Comparison of ENCODE assay signal across 8 cellular contexts in the genomic region with DNA sequence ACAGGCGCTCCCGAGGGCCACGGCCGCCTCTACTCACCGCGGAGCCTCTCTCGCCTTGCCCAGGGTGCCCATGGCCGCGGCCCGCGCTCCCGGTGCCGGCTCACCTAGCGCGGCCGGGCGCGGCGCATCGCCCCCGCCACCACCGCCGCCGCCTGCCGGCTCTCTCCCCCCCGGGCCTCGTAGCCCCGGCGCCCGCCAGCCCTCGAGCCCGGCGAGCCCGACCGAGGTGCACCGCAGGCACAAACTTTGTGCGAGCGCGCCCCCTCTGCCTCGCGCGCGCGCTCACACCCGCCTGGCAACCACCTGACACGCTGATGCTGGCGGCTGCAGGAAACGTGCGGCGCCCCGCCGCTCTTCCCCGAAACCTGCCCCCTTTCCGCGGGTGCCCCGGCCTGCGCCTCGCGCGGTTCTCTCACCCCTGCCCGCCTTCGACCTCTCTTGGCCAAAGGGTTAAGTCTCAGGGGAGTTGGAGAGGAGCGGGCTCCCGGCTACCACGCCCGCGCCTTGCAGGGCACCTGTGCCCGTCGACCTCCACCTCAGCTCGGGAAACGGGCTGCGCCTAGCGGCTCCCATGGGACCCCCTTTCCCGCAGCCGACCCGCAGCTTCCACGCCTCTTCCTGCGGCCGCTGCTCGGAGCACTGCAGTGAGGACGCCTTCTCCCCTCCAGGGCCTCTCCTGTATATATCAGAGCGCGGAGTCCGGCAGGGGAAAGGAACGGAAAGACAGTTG. TPM values are rescaled to one million over a fixed set of nuclear protein-coding genes. Genes with fewer than 3 reads are reported as not detected.
DNase-seq lines count a peak whose midpoint lies in the region; ATAC-seq and TF ChIP-seq lines count a peak whose summit lies in the region.

A gene (minus strand): TSS at position 258 of the 730 bp plus-strand sequence. CDS start 186 bp downstream, at position 72.

- H3K9me3 Mint-ChIP-seq in activated CD8-positive, alpha-beta T cell treated with anti-CD3 and anti-CD28 coated beads for 36 hours, result peaks cover 9% of the 10 kb centered on the region

- POLR2A ChIA-PET in activated CD8-positive, alpha-beta T cell treated with anti-CD3 and anti-CD28 coated beads for 36 hours (lab: Charles Lee), result interaction anchor here (0.6 to 8.4 kb wide), 38 partner anchors 8 to 134 kb away, joined by 3 to 192 read pairs (median 8); no protein-coding TSS in a partner anchor

- peak; percentile 71 for ATAC-seq in HG02642 (IDR thresholded peaks at IDR 0.05; ENCODE audit: poor library complexity, unreplicated experiment)
- ATAC-seq in activated CD8-positive, alpha-beta T cell treated with anti-CD3 and anti-CD28 coated beads for 36 hours, result peak; percentile 65

- H3K27me3 Mint-ChIP-seq in activated CD8-positive, alpha-beta T cell treated with anti-CD3 and anti-CD28 coated beads for 36 hours, result no peaks in the 10 kb centered on the region

- intact Hi-C loops in activated CD8-positive, alpha-beta T cell treated with anti-CD3 and anti-CD28 coated beads for 36 hours (cut with micrococcal nuclease), result no loop called here

- peak within 1 kb of the TSS; percentile 83 for H3K4me3 Mint-ChIP-seq in activated CD8-positive, alpha-beta T cell treated with anti-CD3 and anti-CD28 coated beads for 36 hours

- H3K27me3 ChIP-seq in effector memory CD4-positive, alpha-beta T cell (replicated peaks; ENCODE audit: control insufficient read depth, insufficient read depth, low read length, poor library complexity, severe bottlenecking), result no peaks in the 10 kb centered on the region

- H3K9me3 ChIP-seq in effector memory CD4-positive, alpha-beta T cell (ENCODE audit: control insufficient read depth, low read length), result no peaks in the 10 kb centered on the region

- TF ChIP-seq CTCF in activated CD8-positive, alpha-beta T cell treated with anti-CD3 and anti-CD28 coated beads for 36 hours (IDR thresholded peaks at IDR 0.05), result no peak

- peaks cover 41% of the 10 kb centered on the region for H3K36me3 Mint-ChIP-seq in activated CD8-positive, alpha-beta T cell treated with anti-CD3 and anti-CD28 coated beads for 36 hours (ENCODE audit: low read depth)

- peaks cover 48% of the 10 kb centered on the region for H3K4me1 Mint-ChIP-seq in activated CD8-positive, alpha-beta T cell treated with anti-CD3 and anti-CD28 coated beads for 36 hours (ENCODE audit: low read depth)

- no peaks in the 10 kb centered on the region for H3K36me3 ChIP-seq in effector memory CD4-positive, alpha-beta T cell (ENCODE audit: control insufficient read depth, insufficient read depth, low read length)

- H3K4me1 ChIP-seq in effector memory CD4-positive, alpha-beta T cell (ENCODE audit: control insufficient read depth, insufficient read depth, low read length, poor library complexity, severe bottlenecking), result peaks cover 43% of the 10 kb centered on the region

- peak within 1 kb of the TSS; percentile 69 for H3K4me3 ChIP-seq in effector memory CD4-positive, alpha-beta T cell (ENCODE audit: insufficient read depth, low read depth, low read length, poor library complexity, severe bottlenecking)

- peak; percentile 18 for DNase-seq in NCI-H146 (lab: John Stamatoyannopoulos, UW)
- DNase-seq in NCI-H146 treated with DMSO at 0.1 percent for 48 hours (lab: John Stamatoyannopoulos, UW; ENCODE audit: unreplicated experiment), result no peak
- DNase-seq in NCI-H1930 (lab: John Stamatoyannopoulos, UW), result peak; percentile 1 to 38
- DNase-seq in activated CD8-positive, alpha-beta T cell treated with anti-CD3 and anti-CD28 coated beads for 36 hours, result peak; percentile 88
- DNase-seq in effector memory CD4-positive, alpha-beta T cell, result peak; percentile 77 to 79 (median 77)
- peak; percentile 72 for DNase-seq in mucosa of gallbladder (ENCODE audit: low spot score)
- peak; percentile 56 to 75 for DNase-seq in stimulated activated CD8-positive, alpha-beta memory T cell treated with anti-CD3 and anti-CD28 coated beads, Interleukin-4, amount 100 ng/mL, for 4 hours (ENCODE audit: low read depth in 2 of 2, low spot score in 1 of 2)

- peak within 1 kb of the TSS; percentile 96 for H3K27ac Mint-ChIP-seq in activated CD8-positive, alpha-beta T cell treated with anti-CD3 and anti-CD28 coated beads for 36 hours

- H3K27ac ChIP-seq in effector memory CD4-positive, alpha-beta T cell (ENCODE audit: insufficient read depth, low read length, poor library complexity, severe bottlenecking), result peak within 1 kb of the TSS; percentile 96

- CTCF ChIA-PET in activated CD8-positive, alpha-beta T cell treated with anti-CD3 and anti-CD28 coated beads for 36 hours (lab: Charles Lee), result interaction anchor here (0.7 to 9.1 kb wide), 51 partner anchors 9 to 143 kb away, joined by 3 to 464 read pairs (median 7); a partner anchor contains a TSS

RNA-seq across cellular contexts. Expression of the gene that starts here (rescaled TPM):
- 100 to 1,000 TPM; 105 to 106 TPM for total RNA-seq in activated CD8-positive, alpha-beta T cell treated with anti-CD3 and anti-CD28 coated beads for 36 hours
- total RNA-seq in mucosa of gallbladder, result 4.6 TPM

Comparison
In these comparisons a context has a peak if more than half of its experiments do, and no peak if none do; other contexts are left out.
1. RNA of the gene that starts here (total RNA-seq): 105 to 106 TPM in activated CD8-positive, alpha-beta T cell treated with anti-CD3 and anti-CD28 coated beads for 36 hours; 4.6 TPM in mucosa of gallbladder (single experiment); every median in the first group is over 10 times any median in the second.